ENCODE assay signal across 9 cellular contexts in the genomic region with DNA sequence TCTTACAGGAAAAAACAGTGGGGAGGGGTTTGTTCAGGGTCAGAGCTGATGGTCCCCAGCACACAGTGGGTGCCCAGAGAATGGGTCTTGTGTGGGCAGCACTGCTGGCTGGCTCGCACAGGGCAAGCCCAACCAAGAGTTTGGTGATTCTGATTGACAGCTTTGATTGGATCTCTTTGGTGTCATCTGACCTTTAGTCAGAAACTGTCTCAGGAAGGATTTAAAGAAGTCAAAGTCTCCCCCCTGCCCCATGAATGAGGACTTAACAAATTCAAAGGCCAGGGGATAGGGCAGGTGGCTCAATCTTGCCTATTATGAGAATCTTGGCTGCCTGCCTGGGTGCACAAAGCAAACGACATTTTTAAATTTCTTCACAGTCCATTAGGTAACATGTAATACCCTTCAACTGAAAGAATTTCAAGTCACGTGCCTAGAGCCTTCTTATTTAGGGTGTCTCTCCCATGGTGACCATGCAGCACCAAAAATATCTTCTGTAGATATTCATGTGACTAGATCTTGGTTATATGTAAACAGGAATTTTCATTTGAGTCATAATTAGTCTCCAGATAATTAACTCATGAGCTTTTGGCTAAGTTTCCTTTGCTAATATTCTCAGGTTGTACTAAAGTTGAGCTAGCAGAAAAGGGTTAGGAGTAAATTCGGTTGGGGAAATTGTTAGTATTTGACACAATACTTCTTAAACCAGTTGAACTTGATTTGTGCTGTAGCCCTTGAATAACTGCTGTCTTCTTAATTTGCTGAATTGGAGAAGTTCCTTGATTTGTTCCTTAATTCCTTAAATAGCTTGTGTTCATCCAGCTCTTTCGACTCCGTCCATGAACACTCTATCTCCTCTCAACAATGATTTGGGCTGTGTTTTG. TPM values are rescaled to one million over a fixed set of nuclear protein-coding genes. Genes with fewer than 3 reads are reported as not detected.
DNase-seq lines count a peak whose midpoint lies in the region; ATAC-seq, FAIRE-seq and TF ChIP-seq lines count a peak whose summit lies in the region.
"Had no signal": no experiment of that assay in that cellular context is flagged by ENCODE, and none has a peak within 500 bp of the region (broad histone marks: within the 10 kb centered on the region; RNA-seq: fewer than 3 reads in every experiment).

No MANE protein-coding gene starts in this region.

- H3K27ac Mint-ChIP-seq in GM23338 (no peak overlapping the region), H9 (no peak overlapping the region)
- H3K27ac Mint-ChIP-seq in stimulated activated naive B cell treated with anti-CD40 and anti-IgM and Interleukin-4, amounts not matched to agents 10 μg/mL and 1 μg/mL and 100 μg/mL, for 72 hours, result no peak overlapping the region

- H3K27ac ChIP-seq in GM23338 (ENCODE audit: low read depth) (no peak overlapping the region), H9 (ENCODE audit: insufficient read length, low read depth, low read length) (no peak overlapping the region)
- H3K27ac ChIP-seq: neutrophil had no signal

- H4K91ac ChIP-seq in H9 (ENCODE audit: insufficient read length, low read depth, low read length), result no peak overlapping the region

- H3K4me1 ChIP-seq in GM23338 (ENCODE audit: insufficient read depth) (no peaks in the 10 kb centered on the region), H9 (ENCODE audit: insufficient read depth, low read length) (no peaks in the 10 kb centered on the region; the same call in 1 of the 2 replicates)

- ATAC-seq in GM23338 (no peak), GM18505 (IDR thresholded peaks at IDR 0.05; ENCODE audit: unreplicated experiment) (no peak)
- peak; percentile 51 to 60 for ATAC-seq in stimulated activated naive B cell treated with anti-CD40 and anti-IgM and Interleukin-4, amounts not matched to agents 10 μg/mL and 1 μg/mL and 100 μg/mL, for 72 hours (replicated peaks)

- no peaks in the 10 kb centered on the region for H3K79me2 ChIP-seq in GM23338 (replicated peaks; ENCODE audit: insufficient read depth)
- H3K79me2 ChIP-seq in H9 (ENCODE audit: insufficient read depth, low read length), result no peaks in the 10 kb centered on the region

- no CpG with 5 or more reads among the region's 6 CpGs for WGBS in H9 (ENCODE audit: extremely low coverage, insufficient read length, low lambda C conversion rate)

- H4K5ac ChIP-seq in H9 (ENCODE audit: insufficient read length, low read depth, low read length), result no peak overlapping the region

- H4K8ac ChIP-seq in H9 (replicated peaks; ENCODE audit: insufficient read length, low read depth, low read length), result no peak overlapping the region

- H3K9me3 Mint-ChIP-seq in GM23338 (peaks cover 6% of the 10 kb centered on the region; the same call in 2 of the 3 replicates), H9 (peaks cover 3 to 8% of the 10 kb centered on the region in 2 experiments; a peak in 3 of 5 replicates)
- H3K9me3 Mint-ChIP-seq in stimulated activated naive B cell treated with anti-CD40 and anti-IgM and Interleukin-4, amounts not matched to agents 10 μg/mL and 1 μg/mL and 100 μg/mL, for 72 hours, result no peaks in the 10 kb centered on the region

- no peaks in the 10 kb centered on the region for H3K36me3 Mint-ChIP-seq in GM23338 (ENCODE audit: low read depth)
- H3K36me3 Mint-ChIP-seq in stimulated activated naive B cell treated with anti-CD40 and anti-IgM and Interleukin-4, amounts not matched to agents 10 μg/mL and 1 μg/mL and 100 μg/mL, for 72 hours, result no peaks in the 10 kb centered on the region
- peaks cover 0 to 7% (median 0%) of the 10 kb centered on the region in 3 experiments; a peak in 1 of 7 replicates for H3K36me3 Mint-ChIP-seq in H9 (ENCODE audit: insufficient read depth in 1 of 3, low read depth in 3 of 3)

- H4K20me1 ChIP-seq in GM23338 (replicated peaks; ENCODE audit: insufficient read depth), result no peaks in the 10 kb centered on the region
- H4K20me1 ChIP-seq in H9 (ENCODE audit: control insufficient read depth, insufficient read depth, insufficient read length), result no peaks in the 10 kb centered on the region

- no peak for TF ChIP-seq POLR2A in GM18505 (IDR thresholded peaks at IDR 0.05; ENCODE audit: borderline replicate concordance, extremely low read depth, insufficient read depth, insufficient read length)
- TF ChIP-seq POLR2A in GM12891 (IDR thresholded peaks at IDR 0.05; ENCODE audit: low read depth, low read length), result no peak

- no peak overlapping the region for H2AK5ac ChIP-seq in H9 (ENCODE audit: insufficient read length, low read length)

- no peak overlapping the region for H3K56ac ChIP-seq in H9 (ENCODE audit: insufficient read length, low read depth, low read length)

- H2AFZ ChIP-seq in GM23338 (peak overlapping the region; percentile 96), H9 (ENCODE audit: low read length) (no peak overlapping the region)

- no peak overlapping the region for H2BK120ac ChIP-seq in H9 (ENCODE audit: low read depth, low read length, poor library complexity, severe bottlenecking)

- no peak for FAIRE-seq in GM12891 (lab: Jason Lieb, UNC)

- H3K36me3 ChIP-seq in GM23338 (ENCODE audit: insufficient read depth), result no peaks in the 10 kb centered on the region
- H3K36me3 ChIP-seq: neutrophil had no signal

- H3K4me1 Mint-ChIP-seq in GM23338 (peaks cover 2% of the 10 kb centered on the region; the same call in 2 of the 3 replicates), H9 (peaks cover 9 to 14% of the 10 kb centered on the region in 2 experiments)
- H3K4me1 Mint-ChIP-seq in stimulated activated naive B cell treated with anti-CD40 and anti-IgM and Interleukin-4, amounts not matched to agents 10 μg/mL and 1 μg/mL and 100 μg/mL, for 72 hours, result peaks cover 5 to 10% of the 10 kb centered on the region in 2 donors

- H3K9me3 ChIP-seq in H9 (ENCODE audit: control insufficient read depth, low read depth, low read length), result no peaks in the 10 kb centered on the region
- H3K9me3 ChIP-seq: neutrophil had no signal

- no peak overlapping the region for H2BK15ac ChIP-seq in H9 (ENCODE audit: low read depth, low read length)

- H3K9me2 ChIP-seq in GM23338 (ENCODE audit: insufficient read depth), result no peaks in the 10 kb centered on the region

- H3K79me1 ChIP-seq in H9 (ENCODE audit: insufficient read depth, low read depth, low read length, poor library complexity, severe bottlenecking), result no peaks in the 10 kb centered on the region

- no peak overlapping the region for H3K18ac ChIP-seq in H9 (ENCODE audit: insufficient read length, low read depth, low read length)

- no peaks in the 10 kb centered on the region for H3K23me2 ChIP-seq in H9 (ENCODE audit: insufficient read length, low read depth, low read length, poor library complexity, severe bottlenecking)

- H3K27me3 ChIP-seq in GM23338 (ENCODE audit: insufficient read depth), result no peaks in the 10 kb centered on the region
- H3K27me3 ChIP-seq in H9 (ENCODE audit: insufficient read depth, low read length), result no peaks in the 10 kb centered on the region; the same call in 1 of the 2 replicates
- H3K27me3 ChIP-seq: neutrophil had no signal

- peaks cover 4% of the 10 kb centered on the region for H3K27me3 Mint-ChIP-seq in GM23338 (ENCODE audit: insufficient read depth, low read depth, poor library complexity)
- peaks cover 4 to 7% of the 10 kb centered on the region in 2 donors for H3K27me3 Mint-ChIP-seq in stimulated activated naive B cell treated with anti-CD40 and anti-IgM and Interleukin-4, amounts not matched to agents 10 μg/mL and 1 μg/mL and 100 μg/mL, for 72 hours
- H3K27me3 Mint-ChIP-seq in H9 (ENCODE audit: low read depth), result no peaks in the 10 kb centered on the region

- H3K14ac ChIP-seq in H9 (ENCODE audit: insufficient read depth, low read length), result no peak overlapping the region

- no peak overlapping the region for H3K9ac ChIP-seq in H9 (ENCODE audit: extremely low read depth, insufficient read length, low read length)

- DNase-seq in GM23338 (ENCODE audit: low spot score) (no peak), NOMO-1 (lab: John Stamatoyannopoulos, UW; ENCODE audit: unreplicated experiment in 2 of 2) (peak; percentile 84 to 90), fibroblast of pulmonary artery (ENCODE audit: low read depth) (peak; percentile 87), KG1 (lab: John Stamatoyannopoulos, UW) (no peak), GM12891 (ENCODE audit: insufficient read length, low spot score) (no peak), H9 (no peak)
- no peak for DNase-seq in stimulated activated naive B cell treated with anti-CD40 and anti-IgM and Interleukin-4, amounts not matched to agents 10 μg/mL and 1 μg/mL and 100 μg/mL, for 72 hours

- H2BK20ac ChIP-seq in H9 (ENCODE audit: low read depth, low read length, poor library complexity, severe bottlenecking), result no peak overlapping the region

- H3K4me2 ChIP-seq in GM23338, result no peak overlapping the region
- no peak overlapping the region for H3K4me2 ChIP-seq in H9 (ENCODE audit: insufficient read depth, insufficient read length, low read length)

- no peak overlapping the region for H3T11ph ChIP-seq in H9 (ENCODE audit: low read length)

- TF ChIP-seq CTCF in GM23338 (conservative IDR thresholded peaks at IDR 0.05; ENCODE audit: low read depth in 2 of 2) (no peak), fibroblast of pulmonary artery (IDR thresholded peaks at IDR 0.05; ENCODE audit: low read length, missing control alignments) (no peak), H9 (conservative IDR thresholded peaks at IDR 0.05) (no peak)

- no peak overlapping the region for H2BK12ac ChIP-seq in H9 (ENCODE audit: insufficient read length, low read depth, low read length)

- H3F3A ChIP-seq in GM23338 (replicated peaks; ENCODE audit: low read depth), result no peaks in the 10 kb centered on the region

- H3K4ac ChIP-seq in H9 (ENCODE audit: low read depth, low read length), result no peak overlapping the region

- H3K4me3 ChIP-seq in GM23338 (no peak overlapping the region), fibroblast of pulmonary artery (replicated peaks; ENCODE audit: low read depth, low read length) (no peak overlapping the region)

- no peak overlapping the region for H3K23ac ChIP-seq in H9 (ENCODE audit: insufficient read length, low read depth, low read length)

- no peak overlapping the region for H2BK5ac ChIP-seq in H9 (ENCODE audit: insufficient read length, low read length)

- no peak overlapping the region for H3K4me3 Mint-ChIP-seq in GM23338
- no peak overlapping the region for H3K4me3 Mint-ChIP-seq in stimulated activated naive B cell treated with anti-CD40 and anti-IgM and Interleukin-4, amounts not matched to agents 10 μg/mL and 1 μg/mL and 100 μg/mL, for 72 hours
- no peak overlapping the region for H3K4me3 Mint-ChIP-seq in H9

TF ChIP-seq in GM23338, 12 proteins besides CTCF, POLR2A, EP300 and RAD21 (continues in another document):
- TF ChIP-seq EZH2phosphoT487 (IDR thresholded peaks at IDR 0.05; ENCODE audit: unreplicated experiment) (no peak), NANOG (IDR thresholded peaks at IDR 0.05; ENCODE audit: borderline replicate concordance) (no peak), ZNF114 (CRISPR knock-in tag; IDR thresholded peaks at IDR 0.05) (no peak)

TF ChIP-seq in GM12891, 5 proteins besides CTCF, POLR2A, EP300 and RAD21 (continues in another document):
- no peak for TF ChIP-seq SPI1 (IDR thresholded peaks at IDR 0.05; ENCODE audit: low read depth, low read length)
- TF ChIP-seq POU2F2 (IDR thresholded peaks at IDR 0.05; ENCODE audit: low read depth, low read length), result no peak
- no peak for TF ChIP-seq PAX5 (IDR thresholded peaks at IDR 0.05; ENCODE audit: insufficient read depth, low read length, severe bottlenecking)

RNA-seq across cellular contexts. Expression of a gene that starts 54.5 kb away (rescaled TPM):
- 132 and 134 TPM in 2 replicates for total RNA-seq in GM23338 (2014; rRNA removed; shearing (Covaris generic))
- polyA plus RNA-seq in GM23338 (2016; fragmentation: Nextera tagmentation; extraction: Ambion mirVana), result 35.2 and 42.1 TPM in 2 replicates
- polyA plus RNA-seq in GM12891 (2012; ENCODE audit: low read depth, missing spikeins), result 33.9 TPM
- total RNA-seq in H9 (2021), result 121 and 135 TPM in 2 replicates

Comparison
In these comparisons a context has a peak if more than half of its experiments do, and no peak if none do; other contexts are left out.
1. ATAC-seq: peak in stimulated activated naive B cell treated with anti-CD40 and anti-IgM and Interleukin-4, amounts not matched to agents 10 μg/mL and 1 μg/mL and 100 μg/mL, for 72 hours (2 of 2); none in GM23338 (single experiment) and GM18505 (single experiment).
2. DNase-seq: peak in NOMO-1 (2 of 2) and fibroblast of pulmonary artery (single experiment); none in GM23338 (single experiment), stimulated activated naive B cell treated with anti-CD40 and anti-IgM and Interleukin-4, amounts not matched to agents 10 μg/mL and 1 μg/mL and 100 μg/mL, for 72 hours (single experiment), KG1 (single experiment), GM12891 (single experiment) and H9 (single experiment).